In the genomic region with DNA sequence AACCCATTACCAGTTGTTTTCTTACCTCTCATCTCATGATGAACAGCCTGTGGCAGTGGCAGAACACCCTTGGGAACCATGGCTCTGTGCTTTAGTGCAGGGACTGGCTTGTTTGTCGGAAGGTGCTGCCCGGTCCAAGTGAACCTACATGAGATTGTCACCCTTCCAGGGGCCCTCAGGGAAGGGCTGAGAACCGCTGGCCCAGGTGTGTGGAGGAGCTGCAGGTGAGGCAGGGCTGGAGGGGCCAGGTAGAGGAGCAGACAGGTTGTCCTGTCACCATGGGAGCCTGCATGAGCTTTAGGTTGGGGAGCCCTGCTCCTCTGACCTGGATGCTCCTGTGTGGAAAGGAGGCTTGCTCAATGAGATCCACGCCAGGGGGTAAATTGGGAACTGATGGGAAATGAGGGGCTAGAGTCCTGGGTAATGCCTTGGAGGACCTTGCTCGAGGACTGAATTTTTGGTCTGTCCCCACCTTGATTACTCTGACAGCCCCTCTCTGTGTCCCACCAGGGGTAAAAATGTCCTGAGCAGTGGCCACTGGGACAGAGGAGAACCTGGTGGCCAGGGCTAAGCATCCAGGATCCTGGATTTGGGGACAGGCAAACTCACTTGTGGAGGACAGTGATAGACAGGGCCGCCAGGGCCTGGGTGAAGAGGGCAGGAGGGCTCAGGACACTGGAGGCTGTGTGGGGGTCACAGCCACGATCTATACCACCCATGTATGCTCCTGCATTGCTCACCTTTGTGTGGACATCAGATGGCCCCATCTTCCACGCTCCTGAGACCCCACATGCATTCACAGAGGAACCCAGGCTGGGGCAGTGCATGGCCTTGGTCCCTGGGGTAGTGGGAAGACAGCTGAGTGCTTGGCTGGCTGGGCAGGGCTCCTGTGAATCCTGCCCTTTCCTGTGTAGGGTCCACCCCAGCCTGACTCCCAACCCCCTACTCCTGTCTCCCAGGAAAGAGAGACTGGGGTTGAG, we compare ENCODE assay signal across 24 cellular contexts. TPM values are rescaled to one million over a fixed set of nuclear protein-coding genes. Genes with fewer than 3 reads are reported as not detected.
DNase-seq lines count a peak whose midpoint lies in the region; ATAC-seq, FAIRE-seq and TF ChIP-seq lines count a peak whose summit lies in the region.
"Had no signal": no experiment of that assay in that cellular context is flagged by ENCODE, and none has a peak within 500 bp of the region (broad histone marks: within the 10 kb centered on the region; RNA-seq: fewer than 3 reads in every experiment).

No MANE protein-coding gene starts in this region.

- TF ChIP-seq CTCF in right atrium auricular region (IDR thresholded peaks at IDR 0.05) (no peak), progenitor cell of endocrine pancreas (IDR thresholded peaks at IDR 0.05; ENCODE audit: unreplicated experiment) (no peak)

- peaks cover 2% of the 10 kb centered on the region for H3K4me1 Mint-ChIP-seq in progenitor cell of endocrine pancreas (ENCODE audit: low read depth)
- H3K4me1 Mint-ChIP-seq: CD4-positive, alpha-beta memory T cell had no signal

- no peak for FAIRE-seq in GM12891 (lab: Jason Lieb, UNC)
- FAIRE-seq: A204.1 had no signal

- peaks cover 14% of the 10 kb centered on the region for H3K9me3 Mint-ChIP-seq in progenitor cell of endocrine pancreas (ENCODE audit: low read depth)

- no peaks in the 10 kb centered on the region for H3K27me3 ChIP-seq in right atrium auricular region

- no peak overlapping the region for H3K27ac ChIP-seq in right atrium auricular region

- H3K9me3 ChIP-seq in right atrium auricular region = no peaks in the 10 kb centered on the region

- no peaks in the 10 kb centered on the region for H3K36me3 ChIP-seq in right atrium auricular region

- intact Hi-C loops in Right ventricle myocardium superior (cut with DNase I) = no loop called here

- H3K4me1 ChIP-seq in right atrium auricular region = no peaks in the 10 kb centered on the region

- peaks cover 8% of the 10 kb centered on the region for H3K27me3 Mint-ChIP-seq in progenitor cell of endocrine pancreas

- DNase-seq in right atrium auricular region (ENCODE audit: low spot score) (peak; percentile 34), Right ventricle myocardium superior (no peak), islet precursor cell (peak; percentile 36), progenitor cell of endocrine pancreas (ENCODE audit: low spot score, unreplicated experiment) (no peak), NCI-H524 (lab: John Stamatoyannopoulos, UW) (no peak), GM12891 (ENCODE audit: insufficient read length, low spot score) (no peak), NCI-H2171 (lab: John Stamatoyannopoulos, UW) (no peak)
- DNase-seq: CD4-positive, alpha-beta memory T cell; COR-L47; DMS53; Karpas-422; NCI-H1092 treated with DMSO at 0.1 percent for 48 hours; NCI-H1436; NCI-H187; NCI-H2081 treated with DMSO at 0.1 percent for 48 hours; NCI-H524 treated with DMSO at 0.1 percent for 48 hours; RPMI8226; SHP77 had no signal

- no peak for TF ChIP-seq POLR2A in GM12891 (IDR thresholded peaks at IDR 0.05; ENCODE audit: low read depth, low read length)

- no peak overlapping the region for H3K4me3 ChIP-seq in right atrium auricular region

- peak overlapping the region; percentile 27 for H3K27ac Mint-ChIP-seq in progenitor cell of endocrine pancreas
- H3K27ac Mint-ChIP-seq: CD4-positive, alpha-beta memory T cell had no signal

- no peak overlapping the region for H3K4me3 Mint-ChIP-seq in progenitor cell of endocrine pancreas (ENCODE audit: low read depth)
- H3K4me3 Mint-ChIP-seq: CD4-positive, alpha-beta memory T cell had no signal

- ATAC-seq in Right ventricle myocardium superior (ENCODE audit: poor library complexity) = no peak

- peaks cover 2% of the 10 kb centered on the region for H3K36me3 Mint-ChIP-seq in progenitor cell of endocrine pancreas (ENCODE audit: insufficient read depth)

TF ChIP-seq in GM12891, 5 proteins besides CTCF, POLR2A, EP300 and RAD21:
- TF ChIP-seq PAX5 (IDR thresholded peaks at IDR 0.05; ENCODE audit: insufficient read depth, low read length, severe bottlenecking) = no peak
- no peak for TF ChIP-seq POLR2AphosphoS5 (IDR thresholded peaks at IDR 0.05; ENCODE audit: low read depth, low read length)
- no peak for TF ChIP-seq POU2F2 (IDR thresholded peaks at IDR 0.05; ENCODE audit: low read depth, low read length)
- no peak for TF ChIP-seq SPI1 (IDR thresholded peaks at IDR 0.05; ENCODE audit: low read depth, low read length)
- no peak for TF ChIP-seq TAF1 (IDR thresholded peaks at IDR 0.05; ENCODE audit: low read depth, low read length)

RNA-seq across cellular contexts. Expression of gene CEACAM1, which starts 24.1 kb away (rescaled TPM):
- total RNA-seq in right atrium auricular region (under 1 TPM; 0.78 to 0.94 TPM), Right ventricle myocardium superior (2.6 TPM), progenitor cell of endocrine pancreas (0.69 and 1.9 TPM in 2 replicates)
- polyA plus RNA-seq in GM12891 (2012; ENCODE audit: low read depth, missing spikeins) = 6.1 TPM
- polyA plus RNA-seq: AG04450 had no signal

RNA-seq across cellular contexts. Expression of gene CEACAM8, which starts 42.3 kb away (rescaled TPM):
- total RNA-seq in right atrium auricular region = not detected
- total RNA-seq in Right ventricle myocardium superior = not detected
- not detected in 2 replicates for total RNA-seq in progenitor cell of endocrine pancreas
- polyA plus RNA-seq in GM12891 (2012; ENCODE audit: low read depth, missing spikeins) = not detected
- total RNA-seq: CD4-positive, alpha-beta memory T cell; Daoy; H4; M059J; SK-MEL-5 had no signal
- polyA plus RNA-seq: AG04450; CD4-positive, alpha-beta memory T cell had no signal

Comparison
In these comparisons a context has a peak if more than half of its experiments do, and no peak if none do; other contexts are left out.
1. DNase-seq: peak in right atrium auricular region (single experiment) and islet precursor cell (single experiment); none in Right ventricle myocardium superior (single experiment), progenitor cell of endocrine pancreas (single experiment), NCI-H524 (0 of 2), GM12891 (single experiment) and NCI-H2171 (single experiment).